ENCODE assay signal across 29 cellular contexts in genomic region chr5:120450910-120451309, GRCh38. TPM values are rescaled to one million over a fixed set of nuclear protein-coding genes. Genes with fewer than 3 reads are reported as not detected.
"Had no signal": no experiment of that assay in that cellular context is flagged by ENCODE, and none has a peak within 500 bp of the region (broad histone marks: within the 10 kb centered on the region; RNA-seq: fewer than 3 reads in every experiment).

No MANE protein-coding gene starts in this region.

- H3K9me3 Mint-ChIP-seq: activated CD4-positive, alpha-beta memory T cell treated with anti-CD3 and anti-CD28 coated beads, Interleukin-2, amount 10 ng/mL, durations not matched to agents 7 days and 5 days; activated CD4-positive, alpha-beta T cell treated with anti-CD3 and anti-CD28 coated beads, Interleukin-2, amount 10 ng/mL, durations not matched to agents 7 days and 5 days; activated naive CD4-positive, alpha-beta T cell treated with anti-CD3 and anti-CD28 coated beads, Interleukin-2, amount 10 ng/mL, durations not matched to agents 7 days and 5 days; activated naive CD4-positive, alpha-beta T cell treated with anti-CD3 and anti-CD28 coated beads, Interleukin-2, amount 50 U/mL, for 72 hours; activated naive CD8-positive, alpha-beta T cell treated with anti-CD3 and anti-CD28 coated beads, Interleukin-2, amount 10 ng/mL, durations not matched to agents 7 days and 5 days; activated T-cell treated with anti-CD3 and anti-CD28 coated beads, Interleukin-2, amount 50 U/mL, for 24 hours had no signal

- H3K27ac ChIP-seq: ascending aorta, brain microvascular endothelial cell, esophagus muscularis mucosa, foreskin keratinocyte had no signal

- ATAC-seq: activated CD4-positive, alpha-beta T cell treated with anti-CD3 and anti-CD28 coated beads for 36 hours; activated naive CD4-positive, alpha-beta T cell treated with anti-CD3 and anti-CD28 coated beads, Interleukin-2, amount 50 U/mL, for 72 hours; activated T-cell treated with anti-CD3 and anti-CD28 coated beads, Interleukin-2, amount 50 U/mL, for 72 hours; effector memory CD8-positive, alpha-beta T cell; foreskin keratinocyte; gastrocnemius medialis had no signal

- H3K36me3 ChIP-seq: ascending aorta, brain microvascular endothelial cell, esophagus muscularis mucosa, gastrocnemius medialis had no signal

- H3K27ac Mint-ChIP-seq: activated CD4-positive, alpha-beta memory T cell treated with anti-CD3 and anti-CD28 coated beads, Interleukin-2, amount 10 ng/mL, durations not matched to agents 7 days and 5 days; activated CD4-positive, alpha-beta T cell treated with anti-CD3 and anti-CD28 coated beads for 36 hours; activated CD4-positive, alpha-beta T cell treated with anti-CD3 and anti-CD28 coated beads, Interleukin-2, amount 10 ng/mL, durations not matched to agents 7 days and 5 days; activated naive CD4-positive, alpha-beta T cell treated with anti-CD3 and anti-CD28 coated beads, Interleukin-2, amount 10 ng/mL, durations not matched to agents 7 days and 5 days; activated naive CD4-positive, alpha-beta T cell treated with anti-CD3 and anti-CD28 coated beads, Interleukin-2, amount 50 U/mL, for 72 hours; activated naive CD8-positive, alpha-beta T cell treated with anti-CD3 and anti-CD28 coated beads, Interleukin-2, amount 10 ng/mL, durations not matched to agents 7 days and 5 days; activated T-cell treated with anti-CD3 and anti-CD28 coated beads, Interleukin-2, amount 50 U/mL, for 24 hours; activated T-cell treated with anti-CD3 and anti-CD28 coated beads, Interleukin-2, amount 50 U/mL, for 72 hours; effector memory CD8-positive, alpha-beta T cell had no signal

- H3K4me1 ChIP-seq: foreskin keratinocyte had no signal

- H3K4me3 ChIP-seq: ascending aorta, esophagus muscularis mucosa, gastrocnemius medialis had no signal

- H3K27me3 Mint-ChIP-seq: activated CD4-positive, alpha-beta memory T cell treated with anti-CD3 and anti-CD28 coated beads, Interleukin-2, amount 10 ng/mL, durations not matched to agents 7 days and 5 days; activated CD4-positive, alpha-beta T cell treated with anti-CD3 and anti-CD28 coated beads for 36 hours; activated CD4-positive, alpha-beta T cell treated with anti-CD3 and anti-CD28 coated beads, Interleukin-2, amount 10 ng/mL, durations not matched to agents 7 days and 5 days; activated naive CD4-positive, alpha-beta T cell treated with anti-CD3 and anti-CD28 coated beads, Interleukin-2, amount 10 ng/mL, durations not matched to agents 7 days and 5 days; central memory CD8-positive, alpha-beta T cell; effector memory CD8-positive, alpha-beta T cell had no signal

- H3K9me3 ChIP-seq: ascending aorta, esophagus muscularis mucosa, gastrocnemius medialis had no signal

- H3K4me3 Mint-ChIP-seq: activated CD4-positive, alpha-beta memory T cell treated with anti-CD3 and anti-CD28 coated beads, Interleukin-2, amount 10 ng/mL, durations not matched to agents 7 days and 5 days; activated CD4-positive, alpha-beta T cell treated with anti-CD3 and anti-CD28 coated beads for 36 hours; activated CD4-positive, alpha-beta T cell treated with anti-CD3 and anti-CD28 coated beads, Interleukin-2, amount 10 ng/mL, durations not matched to agents 7 days and 5 days; activated naive CD4-positive, alpha-beta T cell treated with anti-CD3 and anti-CD28 coated beads, Interleukin-2, amount 10 ng/mL, durations not matched to agents 7 days and 5 days; activated naive CD8-positive, alpha-beta T cell treated with anti-CD3 and anti-CD28 coated beads, Interleukin-2, amount 10 ng/mL, durations not matched to agents 7 days and 5 days; activated T-cell treated with anti-CD3 and anti-CD28 coated beads, Interleukin-2, amount 50 U/mL, for 24 hours; activated T-cell treated with anti-CD3 and anti-CD28 coated beads, Interleukin-2, amount 50 U/mL, for 72 hours; central memory CD8-positive, alpha-beta T cell; effector memory CD8-positive, alpha-beta T cell had no signal

- H3K27me3 ChIP-seq: ascending aorta, brain microvascular endothelial cell, esophagus muscularis mucosa, foreskin keratinocyte, gastrocnemius medialis had no signal

- DNase-seq: activated CD4-positive, alpha-beta memory T cell treated with anti-CD3 and anti-CD28 coated beads, Interleukin-2, amount 10 ng/mL, durations not matched to agents 7 days and 5 days; activated CD4-positive, alpha-beta T cell treated with anti-CD3 and anti-CD28 coated beads for 36 hours; activated CD4-positive, alpha-beta T cell treated with anti-CD3 and anti-CD28 coated beads, Interleukin-2, amount 10 ng/mL, durations not matched to agents 7 days and 5 days; activated CD4-positive, alpha-beta T cell treated with anti-CD3 and anti-CD28 coated beads, Interleukin-2, amount 50 U/mL, for 4 hours; activated CD4-positive, CD25-positive, alpha-beta regulatory T cell; activated CD4-positive, CD25-positive, alpha-beta regulatory T cell treated with anti-CD3 and anti-CD28 coated beads, Interleukin-2, amount 50 U/mL, for 72 hours; activated CD8-positive, alpha-beta memory T cell treated with anti-CD3 and anti-CD28 coated beads, Interleukin-2, amount 50 U/mL, for 48 hours; activated gamma-delta T cell; activated naive CD4-positive, alpha-beta T cell; activated naive CD4-positive, alpha-beta T cell treated with anti-CD3 and anti-CD28 coated beads, Interleukin-2, amount 10 ng/mL, durations not matched to agents 7 days and 5 days; activated naive CD8-positive, alpha-beta T cell treated with anti-CD3 and anti-CD28 coated beads, Interleukin-2, amount 10 ng/mL, durations not matched to agents 7 days and 5 days; activated T-cell treated with anti-CD3 and anti-CD28 coated beads for 4 hours; activated T-cell treated with anti-CD3 and anti-CD28 coated beads, Interleukin-2, amount 50 U/mL, for 24 hours; activated T-cell treated with anti-CD3 and anti-CD28 coated beads, Interleukin-2, amount 50 U/mL, for 72 hours; brain microvascular endothelial cell; cortex of kidney; dermis blood vessel endothelial cell; effector CD4-positive, alpha-beta T cell; effector memory CD8-positive, alpha-beta T cell; erythroblast; foreskin keratinocyte; gastrocnemius medialis; glutamatergic neuron; T-helper 2 cell had no signal

- H3K4me1 Mint-ChIP-seq: activated CD4-positive, alpha-beta memory T cell treated with anti-CD3 and anti-CD28 coated beads, Interleukin-2, amount 10 ng/mL, durations not matched to agents 7 days and 5 days; activated CD4-positive, alpha-beta T cell treated with anti-CD3 and anti-CD28 coated beads for 36 hours; activated CD4-positive, alpha-beta T cell treated with anti-CD3 and anti-CD28 coated beads, Interleukin-2, amount 10 ng/mL, durations not matched to agents 7 days and 5 days; activated naive CD4-positive, alpha-beta T cell treated with anti-CD3 and anti-CD28 coated beads, Interleukin-2, amount 10 ng/mL, durations not matched to agents 7 days and 5 days; activated naive CD8-positive, alpha-beta T cell treated with anti-CD3 and anti-CD28 coated beads, Interleukin-2, amount 10 ng/mL, durations not matched to agents 7 days and 5 days; central memory CD8-positive, alpha-beta T cell had no signal

- H3K36me3 Mint-ChIP-seq: activated naive CD4-positive, alpha-beta T cell treated with anti-CD3 and anti-CD28 coated beads, Interleukin-2, amount 10 ng/mL, durations not matched to agents 7 days and 5 days; activated naive CD4-positive, alpha-beta T cell treated with anti-CD3 and anti-CD28 coated beads, Interleukin-2, amount 50 U/mL, for 72 hours; activated naive CD8-positive, alpha-beta T cell treated with anti-CD3 and anti-CD28 coated beads, Interleukin-2, amount 10 ng/mL, durations not matched to agents 7 days and 5 days had no signal

RNA-seq across cellular contexts. Expression of gene PRR16, which starts 13.2 kb away (rescaled TPM):
- total RNA-seq: activated CD4-positive, alpha-beta memory T cell treated with anti-CD3 and anti-CD28 coated beads, Interleukin-2, amount 10 ng/mL, durations not matched to agents 7 days and 5 days; activated CD4-positive, alpha-beta T cell treated with anti-CD3 and anti-CD28 coated beads for 36 hours; activated CD4-positive, alpha-beta T cell treated with anti-CD3 and anti-CD28 coated beads, Interleukin-2, amount 10 ng/mL, durations not matched to agents 7 days and 5 days; activated naive CD4-positive, alpha-beta T cell treated with anti-CD3 and anti-CD28 coated beads, Interleukin-2, amount 50 U/mL, for 72 hours; activated naive CD8-positive, alpha-beta T cell treated with anti-CD3 and anti-CD28 coated beads, Interleukin-2, amount 10 ng/mL, durations not matched to agents 7 days and 5 days; activated T-cell treated with anti-CD3 and anti-CD28 coated beads, Interleukin-2, amount 50 U/mL, for 72 hours; dermis blood vessel endothelial cell; T-helper 1 cell treated with Interleukin-12 subunit alpha and Interleukin-12 subunit beta and Interleukin-4 antibody, amounts not matched to agents 30 ng/mL and 1 ng/mL, for 36 hours had no signal
